ENCODE assay signal across 19 cellular contexts in genomic region chr6:9487128-9487527, GRCh38.
DNase-seq lines count a peak whose midpoint lies in the region; ATAC-seq and TF ChIP-seq lines count a peak whose summit lies in the region.
"Had no signal": no experiment of that assay in that cellular context is flagged by ENCODE, and none has a peak within 500 bp of the region (broad histone marks: within the 10 kb centered on the region; RNA-seq: fewer than 3 reads in every experiment).

No MANE protein-coding gene starts in this region.

- intact Hi-C loops in Panc1 (cut with micrococcal nuclease; ENCODE audit: unreplicated experiment) (no loop called here), left colon (cut with DNase I, micrococcal nuclease) (no loop called here)

- ATAC-seq in Panc1 (no peak), left colon (no peak)
- no peak for ATAC-seq in activated CD8-positive, alpha-beta T cell treated with anti-CD3 and anti-CD28 coated beads, Interleukin-2, amount 10 ng/mL, durations not matched to agents 7 days and 5 days
- ATAC-seq: A549; CD8-positive, alpha-beta T cell; GM12878; GM23338; HCT116; K562 had no signal

- no peak overlapping the region for H3K4me3 ChIP-seq in Panc1 (ENCODE audit: low read depth in 2 of 2, low read length in 2 of 2)
- H3K4me3 ChIP-seq: A549, BLaER1, GM12878, GM23338, K562 had no signal

- H3K27me3 Mint-ChIP-seq in HFFc6 (ENCODE audit: insufficient read depth): no peaks in the 10 kb centered on the region; the same call in 1 of the 2 replicates
- H3K27me3 Mint-ChIP-seq in activated CD8-positive, alpha-beta T cell treated with anti-CD3 and anti-CD28 coated beads, Interleukin-2, amount 10 ng/mL, durations not matched to agents 7 days and 5 days (ENCODE audit: low read depth): no peaks in the 10 kb centered on the region

- no peak overlapping the region for H3K27ac Mint-ChIP-seq in HFFc6
- no peak overlapping the region for H3K27ac Mint-ChIP-seq in activated CD8-positive, alpha-beta T cell treated with anti-CD3 and anti-CD28 coated beads, Interleukin-2, amount 10 ng/mL, durations not matched to agents 7 days and 5 days
- H3K27ac Mint-ChIP-seq: CD8-positive, alpha-beta T cell; GM23338 had no signal

- no peak overlapping the region for H3K4me3 Mint-ChIP-seq in HFFc6
- no peak overlapping the region for H3K4me3 Mint-ChIP-seq in activated CD8-positive, alpha-beta T cell treated with anti-CD3 and anti-CD28 coated beads, Interleukin-2, amount 10 ng/mL, durations not matched to agents 7 days and 5 days
- H3K4me3 Mint-ChIP-seq: CD8-positive, alpha-beta T cell; GM23338 had no signal

- POLR2A ChIA-PET in Panc1 (lab: Charles Lee): no interaction called here
- POLR2A ChIA-PET in activated CD8-positive, alpha-beta T cell treated with anti-CD3 and anti-CD28 coated beads, Interleukin-2, amount 10 ng/mL, durations not matched to agents 7 days and 5 days (lab: Charles Lee): no interaction called here

- H3K27me3 ChIP-seq in Panc1 (ENCODE audit: control insufficient read depth, insufficient read depth, low read length): no peaks in the 10 kb centered on the region
- H3K27me3 ChIP-seq: BLaER1 had no signal

- TF ChIP-seq CTCF in HFFc6 (IDR thresholded peaks at IDR 0.05) (no peak), Panc1 (IDR thresholded peaks at IDR 0.05) (no peak)

- DNase-seq in Ammon's horn (ENCODE audit: low spot score) (peak; percentile 14), HFFc6 (peak; percentile 21), Panc1 (ENCODE audit: low read depth, low spot score) (no peak), iris pigment epithelial cell (ENCODE audit: low read depth) (peak; percentile 49), kidney tubule cell (ENCODE audit: low spot score) (no peak), left colon (no peak)
- no peak for DNase-seq in activated CD8-positive, alpha-beta T cell treated with anti-CD3 and anti-CD28 coated beads, Interleukin-2, amount 10 ng/mL, durations not matched to agents 7 days and 5 days
- DNase-seq: AML-193; Calu3; CD8-positive, alpha-beta T cell; DMS79 treated with DMSO at 0.1 percent for 48 hours; EL had no signal

- no peaks in the 10 kb centered on the region for H3K36me3 Mint-ChIP-seq in HFFc6 (ENCODE audit: low read depth)
- H3K36me3 Mint-ChIP-seq in activated CD8-positive, alpha-beta T cell treated with anti-CD3 and anti-CD28 coated beads, Interleukin-2, amount 10 ng/mL, durations not matched to agents 7 days and 5 days (ENCODE audit: low read depth): no peaks in the 10 kb centered on the region
- H3K36me3 Mint-ChIP-seq: CD8-positive, alpha-beta T cell had no signal

- no peaks in the 10 kb centered on the region for H3K36me3 ChIP-seq in Panc1 (ENCODE audit: control insufficient read depth, insufficient read depth, low read length)
- H3K36me3 ChIP-seq: BLaER1 had no signal

- H3K9me3 Mint-ChIP-seq in HFFc6: no peaks in the 10 kb centered on the region
- H3K9me3 Mint-ChIP-seq in activated CD8-positive, alpha-beta T cell treated with anti-CD3 and anti-CD28 coated beads, Interleukin-2, amount 10 ng/mL, durations not matched to agents 7 days and 5 days (ENCODE audit: insufficient read depth): no peaks in the 10 kb centered on the region
- H3K9me3 Mint-ChIP-seq: GM23338 had no signal

- peaks cover 41% of the 10 kb centered on the region for H3K4me1 Mint-ChIP-seq in HFFc6 (ENCODE audit: low read depth)
- H3K4me1 Mint-ChIP-seq in activated CD8-positive, alpha-beta T cell treated with anti-CD3 and anti-CD28 coated beads, Interleukin-2, amount 10 ng/mL, durations not matched to agents 7 days and 5 days (ENCODE audit: low read depth): no peaks in the 10 kb centered on the region

- BruUV-seq in Panc1 (replicated peaks; lab: Mats Ljungman, UMichigan): no TSS peak

- peaks cover 11% of the 10 kb centered on the region for H3K4me1 ChIP-seq in Panc1 (ENCODE audit: control insufficient read depth, insufficient read depth, low read length)
- H3K4me1 ChIP-seq: BLaER1 had no signal

- H3K9me3 ChIP-seq in Panc1 (ENCODE audit: control insufficient read depth, insufficient read depth, low read depth, low read length): peaks cover 17% of the 10 kb centered on the region; the same call in 1 of the 2 replicates
- H3K9me3 ChIP-seq: A549, BLaER1 had no signal

- CTCF ChIA-PET in Panc1 (lab: Charles Lee): no interaction called here
- CTCF ChIA-PET in activated CD8-positive, alpha-beta T cell treated with anti-CD3 and anti-CD28 coated beads, Interleukin-2, amount 10 ng/mL, durations not matched to agents 7 days and 5 days (lab: Charles Lee): no interaction called here

- H3K27ac ChIP-seq in Panc1 (ENCODE audit: low read length): peak overlapping the region; percentile 36; the same call in 1 of the 2 replicates
- H3K27ac ChIP-seq: 22Rv1, A549, BLaER1 had no signal

- in situ Hi-C loops in Panc1 (cut with HindIII; ENCODE audit: low pct_unique_long_range_greater_than_20kb, low sequenced_read_pairs): no loop called here

Comparison
In these comparisons a context has a peak if more than half of its experiments do, and no peak if none do; other contexts are left out.
1. DNase-seq: peak in Ammon's horn (single experiment), HFFc6 (single experiment) and iris pigment epithelial cell (single experiment); none in Panc1 (single experiment), kidney tubule cell (single experiment), left colon (0 of 2) and activated CD8-positive, alpha-beta T cell treated with anti-CD3 and anti-CD28 coated beads, Interleukin-2, amount 10 ng/mL, durations not matched to agents 7 days and 5 days (single experiment).